In genomic region chr17:70687421-70687820, GRCh38 we compare ENCODE assay signal across 1 cellular context.
TF ChIP-seq lines count a peak whose summit lies in the region.

No MANE protein-coding gene starts in this region.

TF ChIP-seq in WTC11, 78 proteins besides CTCF, POLR2A, EP300 and RAD21 (continued from another document):
- TF ChIP-seq ZNF317 (CRISPR knock-in tag; IDR thresholded peaks at IDR 0.05; ENCODE audit: borderline replicate concordance, low read depth) = no peak
- TF ChIP-seq SMAD3 (CRISPR knock-in tag; IDR thresholded peaks at IDR 0.05; ENCODE audit: borderline replicate concordance) = no peak
- TF ChIP-seq JUN (CRISPR knock-in tag; IDR thresholded peaks at IDR 0.05) = no peak
- no peak for TF ChIP-seq GABPB1 (CRISPR knock-in tag; IDR thresholded peaks at IDR 0.05)
- no peak for TF ChIP-seq FOXK1 (CRISPR knock-in tag; IDR thresholded peaks at IDR 0.05)
- no peak for TF ChIP-seq KAT7 (CRISPR knock-in tag; IDR thresholded peaks at IDR 0.05; ENCODE audit: borderline replicate concordance)
- no peak for TF ChIP-seq SMAD4 (CRISPR knock-in tag; IDR thresholded peaks at IDR 0.05)
- TF ChIP-seq, protein P1, sequence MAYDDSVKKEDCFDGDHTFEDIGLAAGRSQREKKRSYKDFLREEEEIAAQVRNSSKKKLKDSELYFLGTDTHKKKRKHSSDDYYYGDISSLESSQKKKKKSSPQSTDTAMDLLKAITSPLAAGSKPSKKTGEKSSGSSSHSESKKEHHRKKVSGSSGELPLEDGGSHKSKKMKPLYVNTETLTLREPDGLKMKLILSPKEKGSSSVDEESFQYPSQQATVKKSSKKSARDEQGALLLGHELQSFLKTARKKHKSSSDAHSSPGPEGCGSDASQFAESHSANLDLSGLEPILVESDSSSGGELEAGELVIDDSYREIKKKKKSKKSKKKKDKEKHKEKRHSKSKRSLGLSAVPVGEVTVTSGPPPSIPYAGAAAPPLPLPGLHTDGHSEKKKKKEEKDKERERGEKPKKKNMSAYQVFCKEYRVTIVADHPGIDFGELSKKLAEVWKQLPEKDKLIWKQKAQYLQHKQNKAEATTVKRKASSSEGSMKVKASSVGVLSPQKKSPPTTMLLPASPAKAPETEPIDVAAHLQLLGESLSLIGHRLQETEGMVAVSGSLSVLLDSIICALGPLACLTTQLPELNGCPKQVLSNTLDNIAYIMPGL (CRISPR knock-in tag; IDR thresholded peaks at IDR 0.05) = no peak
- no peak for TF ChIP-seq GRHL2 (CRISPR knock-in tag; IDR thresholded peaks at IDR 0.05; ENCODE audit: insufficient replicate concordance, severe bottlenecking)
- no peak for TF ChIP-seq PRRX2 (CRISPR knock-in tag; IDR thresholded peaks at IDR 0.05)
- TF ChIP-seq CREB1 (CRISPR knock-in tag; IDR thresholded peaks at IDR 0.05) = no peak
